Comparison of ENCODE assay signal across 1 cellular context in the genomic region with DNA sequence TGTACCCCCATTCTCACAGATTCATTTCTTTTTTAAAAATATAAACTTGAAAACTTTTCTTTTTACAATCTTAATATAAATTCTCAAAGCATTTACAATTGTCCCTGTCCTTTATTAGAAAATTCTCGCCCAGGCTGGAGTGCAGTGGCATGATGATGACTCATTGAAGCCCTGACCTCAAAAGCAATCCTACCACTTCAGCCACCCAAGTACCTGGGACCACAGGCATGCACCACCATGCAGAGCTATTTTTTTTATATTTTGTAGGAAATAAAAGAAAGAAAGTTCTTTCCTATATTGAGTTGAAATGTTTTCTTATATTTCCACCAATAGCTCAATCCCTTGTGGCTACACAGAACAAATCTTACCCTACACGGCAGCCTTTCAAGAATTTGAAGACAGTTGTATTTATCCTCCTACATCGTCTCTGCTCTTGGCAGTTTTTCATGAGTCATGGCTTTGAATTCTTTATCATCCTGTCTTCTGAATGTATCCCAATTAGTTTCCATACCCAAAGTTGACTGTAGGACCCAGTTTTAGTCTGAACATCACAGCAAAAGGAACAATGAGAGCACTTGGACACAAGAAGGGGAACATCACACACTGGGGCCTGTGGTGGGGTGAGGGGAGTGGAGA.
A peak's percentile ranks its signal among the peaks of the same experiment; 100 is the strongest.
TF ChIP-seq lines count a peak whose summit lies in the region.

No MANE protein-coding gene starts in this region.

TF ChIP-seq in H1, 55 proteins besides CTCF, POLR2A, EP300 and RAD21:
- TF ChIP-seq JUN (IDR thresholded peaks at IDR 0.05; ENCODE audit: low read depth, low read length) (0 out of 2 replicates have a peak, but pooled peaks have one; percentile 30), JUND (IDR thresholded peaks at IDR 0.05; ENCODE audit: low read length) (0 out of 2 replicates have a peak, but pooled peaks have one; percentile 46)
- TF ChIP-seq, protein P1, sequence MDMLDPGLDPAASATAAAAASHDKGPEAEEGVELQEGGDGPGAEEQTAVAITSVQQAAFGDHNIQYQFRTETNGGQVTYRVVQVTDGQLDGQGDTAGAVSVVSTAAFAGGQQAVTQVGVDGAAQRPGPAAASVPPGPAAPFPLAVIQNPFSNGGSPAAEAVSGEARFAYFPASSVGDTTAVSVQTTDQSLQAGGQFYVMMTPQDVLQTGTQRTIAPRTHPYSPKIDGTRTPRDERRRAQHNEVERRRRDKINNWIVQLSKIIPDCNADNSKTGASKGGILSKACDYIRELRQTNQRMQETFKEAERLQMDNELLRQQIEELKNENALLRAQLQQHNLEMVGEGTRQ (IDR thresholded peaks at IDR 0.05; ENCODE audit: low read length): no peak
